9 cellular contexts compared by ENCODE assay signal in the genomic region with DNA sequence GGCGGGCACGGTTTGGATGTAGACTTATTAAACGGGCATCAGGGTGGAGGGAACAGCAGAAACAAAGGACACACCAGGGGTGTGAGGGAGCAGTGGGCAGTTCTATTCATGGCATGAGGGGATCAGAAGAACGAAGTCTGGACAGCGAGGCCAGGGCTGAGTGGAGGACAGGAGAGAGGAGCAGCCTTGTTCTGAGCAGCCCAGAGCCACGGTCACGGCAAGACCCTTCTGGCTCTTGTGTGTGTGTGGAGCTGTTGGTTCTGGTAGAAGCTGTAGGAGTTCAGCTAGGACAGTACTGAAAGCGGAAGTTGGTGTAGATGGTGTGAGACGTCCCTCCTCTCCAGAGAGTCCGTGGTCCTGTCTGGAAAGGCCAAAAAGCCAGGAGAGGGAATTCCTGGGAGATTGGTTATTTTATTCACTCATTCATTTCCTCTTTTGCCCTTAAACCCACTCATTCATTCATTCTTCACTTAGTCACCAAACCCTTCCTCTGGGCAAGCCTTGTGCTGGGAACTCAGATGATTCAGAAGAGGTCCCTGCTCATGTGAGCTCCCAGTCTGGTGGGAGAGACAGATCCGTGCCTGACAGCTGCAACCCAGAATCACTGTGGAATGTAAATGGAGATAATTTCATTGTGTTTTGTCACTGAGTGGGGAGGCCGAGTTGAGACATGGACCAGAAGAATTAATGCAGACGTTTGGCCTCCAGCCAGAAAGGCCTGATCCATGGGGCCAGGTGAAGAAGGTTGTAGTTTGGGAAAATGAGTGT. TPM values are rescaled to one million over a fixed set of nuclear protein-coding genes. Genes with fewer than 3 reads are reported as not detected.
DNase-seq lines count a peak whose midpoint lies in the region; ATAC-seq lines count a peak whose summit lies in the region.
"Had no signal": no experiment of that assay in that cellular context is flagged by ENCODE, and none has a peak within 500 bp of the region (broad histone marks: within the 10 kb centered on the region; RNA-seq: fewer than 3 reads in every experiment).

No MANE protein-coding gene starts in this region.

- H3K9me3 Mint-ChIP-seq in activated CD4-positive, alpha-beta memory T cell treated with anti-CD3 and anti-CD28 coated beads, Interleukin-2, amount 10 ng/mL, durations not matched to agents 7 days and 5 days, result no peaks in the 10 kb centered on the region

- no peak overlapping the region for H3K27ac Mint-ChIP-seq in activated CD4-positive, alpha-beta memory T cell treated with anti-CD3 and anti-CD28 coated beads, Interleukin-2, amount 10 ng/mL, durations not matched to agents 7 days and 5 days

- peaks cover 17% of the 10 kb centered on the region for H3K27me3 Mint-ChIP-seq in activated CD4-positive, alpha-beta memory T cell treated with anti-CD3 and anti-CD28 coated beads, Interleukin-2, amount 10 ng/mL, durations not matched to agents 7 days and 5 days

- no peak overlapping the region for H3K4me3 Mint-ChIP-seq in activated CD4-positive, alpha-beta memory T cell treated with anti-CD3 and anti-CD28 coated beads, Interleukin-2, amount 10 ng/mL, durations not matched to agents 7 days and 5 days

- peak; percentile 66 for DNase-seq in AG08396 (ENCODE audit: low spot score)
- DNase-seq in HK-2 (ENCODE audit: unreplicated experiment), result peak; percentile 28
- DNase-seq in SKM-1 treated with dmso at 0.1 percent for 144 hours (lab: John Stamatoyannopoulos, UW; ENCODE audit: unreplicated experiment), result peak; percentile 65
- DNase-seq in iPS-NIHi11 (ENCODE audit: low spot score), result peak; percentile 7
- DNase-seq in left lobe of liver (ENCODE audit: low spot score), result no peak
- DNase-seq in activated CD4-positive, alpha-beta memory T cell treated with anti-CD3 and anti-CD28 coated beads, Interleukin-2, amount 10 ng/mL, durations not matched to agents 7 days and 5 days, result no peak
- DNase-seq: activated effector memory CD4-positive, alpha-beta T cell treated with Interleukin-2 at 50 U/mL for 16 hours had no signal

- CTCF ChIA-PET in activated CD4-positive, alpha-beta memory T cell treated with anti-CD3 and anti-CD28 coated beads, Interleukin-2, amount 10 ng/mL, durations not matched to agents 7 days and 5 days (lab: Charles Lee), result no interaction called here

- ATAC-seq in left lobe of liver, result no peak
- no peak for ATAC-seq in HG02763 (IDR thresholded peaks at IDR 0.05; ENCODE audit: unreplicated experiment)
- ATAC-seq in HG02798 (IDR thresholded peaks at IDR 0.05; ENCODE audit: poor library complexity, unreplicated experiment), result no peak

- H3K36me3 Mint-ChIP-seq in activated CD4-positive, alpha-beta memory T cell treated with anti-CD3 and anti-CD28 coated beads, Interleukin-2, amount 10 ng/mL, durations not matched to agents 7 days and 5 days (ENCODE audit: low read depth), result no peaks in the 10 kb centered on the region

- POLR2A ChIA-PET in activated CD4-positive, alpha-beta memory T cell treated with anti-CD3 and anti-CD28 coated beads, Interleukin-2, amount 10 ng/mL, durations not matched to agents 7 days and 5 days (lab: Charles Lee), result no interaction called here

- peaks cover 21% of the 10 kb centered on the region for H3K4me1 Mint-ChIP-seq in activated CD4-positive, alpha-beta memory T cell treated with anti-CD3 and anti-CD28 coated beads, Interleukin-2, amount 10 ng/mL, durations not matched to agents 7 days and 5 days

RNA-seq across cellular contexts. Expression of a gene that starts 4.1 kb away (rescaled TPM):
- total RNA-seq in left lobe of liver, result 1.5 TPM
- under 1 TPM; 0.53 to 0.55 TPM for total RNA-seq in activated CD4-positive, alpha-beta memory T cell treated with anti-CD3 and anti-CD28 coated beads, Interleukin-2, amount 10 ng/mL, durations not matched to agents 7 days and 5 days

Comparison
In these comparisons a context has a peak if more than half of its experiments do, and no peak if none do; other contexts are left out.
1. DNase-seq: peak in AG08396 (single experiment), HK-2 (single experiment), SKM-1 treated with dmso at 0.1 percent for 144 hours (single experiment) and iPS-NIHi11 (single experiment); none in left lobe of liver (single experiment) and activated CD4-positive, alpha-beta memory T cell treated with anti-CD3 and anti-CD28 coated beads, Interleukin-2, amount 10 ng/mL, durations not matched to agents 7 days and 5 days (single experiment).